ENCODE assay signal across 23 cellular contexts in the genomic region with DNA sequence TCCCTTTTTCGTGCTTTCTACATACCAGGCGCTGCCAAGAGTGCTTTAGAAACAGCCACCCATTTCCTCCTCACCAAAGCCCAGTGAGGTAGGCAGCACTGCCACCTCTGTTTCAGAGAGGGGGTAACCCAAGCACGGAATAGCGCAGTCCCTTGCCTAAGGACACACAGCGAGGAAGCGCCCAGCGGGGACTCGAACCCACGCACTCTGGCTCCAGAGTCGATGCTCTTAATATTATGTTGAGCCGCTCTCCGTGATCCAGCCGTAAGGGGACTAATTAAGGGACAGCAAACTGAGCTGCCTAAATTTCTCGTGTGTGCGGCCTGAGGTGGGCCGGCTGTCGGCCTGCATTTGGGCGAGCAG. TPM values are rescaled to one million over a fixed set of nuclear protein-coding genes. Genes with fewer than 3 reads are reported as not detected.
A peak's percentile ranks its signal among the peaks of the same experiment; 100 is the strongest.
DNase-seq lines count a peak whose midpoint lies in the region; ATAC-seq and TF ChIP-seq lines count a peak whose summit lies in the region.
"Had no signal": no experiment of that assay in that cellular context is flagged by ENCODE, and none has a peak within 500 bp of the region (broad histone marks: within the 10 kb centered on the region; RNA-seq: fewer than 3 reads in every experiment).

No MANE protein-coding gene starts in this region.

- intact Hi-C loops in heart right ventricle (cut with DNase I) (loop anchor here in 3 of 10 donors (5.0 to 10.0 kb wide), 2 partner anchors 68 to 70 kb away; no protein-coding TSS in a partner anchor), Right ventricle myocardium superior (cut with DNase I) (no loop called here), natural killer cell (cut with micrococcal nuclease) (no loop called here)

- H3K9me3 ChIP-seq in heart right ventricle (no peaks in the 10 kb centered on the region), esophagus (ENCODE audit: control insufficient read depth in 2 of 2, insufficient read depth in 1 of 2, low read depth in 1 of 2, low read length in 1 of 2) (no peaks in the 10 kb centered on the region), muscle layer of duodenum (ENCODE audit: control insufficient read depth in 1 of 2, low read length in 2 of 2) (no peaks in the 10 kb centered on the region)
- H3K9me3 ChIP-seq: BLaER1 treated with 17β-estradiol and CSF1 and Interleukin-3, amounts not matched to agents 10 nM and 100 nM; ovary had no signal

- H3K27me3 Mint-ChIP-seq in natural killer cell (ENCODE audit: low read depth in 2 of 2): peaks cover 7 to 9% of the 10 kb centered on the region in 2 donors

- DNase-seq in heart right ventricle (no peak), Right ventricle myocardium superior (no peak), natural killer cell (no peak)
- DNase-seq in stimulated activated CD4-positive, alpha-beta T cell treated with anti-CD3 and anti-CD28 coated beads, Interleukin-2, amount 100 ng/mL, for 24 hours: no peak
- DNase-seq: activated CD4-positive, alpha-beta T cell treated with anti-CD3 and anti-CD28 coated beads for 4 hours; brain microvascular endothelial cell; cortex of kidney; naive B cell; NCI-H187; NCI-H2227 treated with DMSO at 0.1 percent for 48 hours; stimulated activated naive CD4-positive, alpha-beta T cell had no signal

- peaks cover 0 to 6% (median 0%) of the 10 kb centered on the region in 7 donors for H3K27me3 ChIP-seq in heart right ventricle
- no peaks in the 10 kb centered on the region for H3K27me3 ChIP-seq in esophagus (ENCODE audit: control insufficient read depth in 1 of 2, insufficient read depth in 2 of 2, low read length in 2 of 2)
- no peaks in the 10 kb centered on the region for H3K27me3 ChIP-seq in muscle layer of duodenum (ENCODE audit: low read depth, low read length)
- H3K27me3 ChIP-seq: BLaER1 treated with 17β-estradiol and CSF1 and Interleukin-3, amounts not matched to agents 10 nM and 100 nM; brain microvascular endothelial cell; ovary had no signal

- TF ChIP-seq CTCF in heart right ventricle (IDR thresholded peaks at IDR 0.05) (no peak), natural killer cell (IDR thresholded peaks at IDR 0.05) (no peak)

- no peaks in the 10 kb centered on the region for H3K9me3 Mint-ChIP-seq in natural killer cell
- H3K9me3 Mint-ChIP-seq: activated T-helper 2 cell treated with anti-CD3 and anti-CD28 coated beads, Interferon-gamma antibody, Interleukin-2, Interleukin-4, amounts not matched to agents 10 μg/mL and 5 μg/mL and 100 μg/mL, durations not matched to agents 14 hours and 24 hours and 36 hours had no signal

- whole genome bisulfite sequencing in heart right ventricle, 2 donors: 82 to 88% methylated on average over 18 of the region's 18 CpGs
- WGBS in esophagus, 2 donors: 81 to 87% methylated on average over 18 of the region's 18 CpGs
- 72% methylated on average over 18 of the region's 18 CpGs for WGBS in urinary bladder

- H3K27ac ChIP-seq in heart right ventricle (peak overlapping the region in 7 of 10 donors; percentile 10 to 59 (median 40)), esophagus (ENCODE audit: low read depth in 2 of 2, low read length in 1 of 2) (peak overlapping the region; percentile 35 to 47), muscle layer of duodenum (ENCODE audit: low read length) (no peak overlapping the region), urinary bladder (ENCODE audit: low read depth) (no peak overlapping the region)
- H3K27ac ChIP-seq: brain microvascular endothelial cell, epithelial cell of prostate, GM23248 had no signal

- H3K4me1 ChIP-seq in heart right ventricle (peaks cover 0 to 21% (median 6%) of the 10 kb centered on the region in 9 donors), esophagus (ENCODE audit: control insufficient read depth in 2 of 2, insufficient read depth in 2 of 2, low read length in 1 of 2) (peaks cover 0 to 2% of the 10 kb centered on the region in 2 donors), muscle layer of duodenum (ENCODE audit: control insufficient read depth in 1 of 2, insufficient read depth in 2 of 2, low read length in 2 of 2) (peaks cover 3 to 6% of the 10 kb centered on the region in 2 donors), urinary bladder (ENCODE audit: insufficient read depth) (no peaks in the 10 kb centered on the region)

- H3K4me3 Mint-ChIP-seq in natural killer cell: no peak overlapping the region
- H3K4me3 Mint-ChIP-seq: naive B cell had no signal

- H3K36me3 Mint-ChIP-seq in natural killer cell: no peaks in the 10 kb centered on the region
- H3K36me3 Mint-ChIP-seq: naive B cell had no signal

- no peaks in the 10 kb centered on the region for H3K4me1 Mint-ChIP-seq in natural killer cell
- H3K4me1 Mint-ChIP-seq: naive B cell had no signal

- H3K27ac Mint-ChIP-seq in natural killer cell: no peak overlapping the region
- H3K27ac Mint-ChIP-seq: activated T-helper 2 cell treated with anti-CD3 and anti-CD28 coated beads, Interferon-gamma antibody, Interleukin-2, Interleukin-4, amounts not matched to agents 10 μg/mL and 5 μg/mL and 100 μg/mL, durations not matched to agents 14 hours and 24 hours and 36 hours; naive B cell had no signal

- peak overlapping the region in 9 of 10 donors; percentile 2 to 47 (median 24) for H3K4me3 ChIP-seq in heart right ventricle
- H3K4me3 ChIP-seq in esophagus (ENCODE audit: low read depth in 1 of 2, low read length in 2 of 2): peak overlapping the region in 1 of 2 donors; percentile 12
- H3K4me3 ChIP-seq in muscle layer of duodenum (ENCODE audit: low read depth in 1 of 2, low read length in 2 of 2): peak overlapping the region; percentile 33 to 41
- H3K4me3 ChIP-seq in urinary bladder (ENCODE audit: low read depth, low read length): peak overlapping the region; percentile 1
- H3K4me3 ChIP-seq: BLaER1 treated with 17β-estradiol and CSF1 and Interleukin-3, amounts not matched to agents 10 nM and 100 nM; GM23248; ovary had no signal

- ATAC-seq in heart right ventricle (peak in 2 of 8 donors; percentile 9 to 20), Right ventricle myocardium superior (ENCODE audit: poor library complexity) (no peak), HG02852 (IDR thresholded peaks at IDR 0.05; ENCODE audit: unreplicated experiment) (no peak), natural killer cell (no peak)

- H3K36me3 ChIP-seq in heart right ventricle (no peaks in the 10 kb centered on the region), esophagus (ENCODE audit: control insufficient read depth in 2 of 2, insufficient read depth in 2 of 2, low read length in 1 of 2) (no peaks in the 10 kb centered on the region), muscle layer of duodenum (ENCODE audit: control insufficient read depth in 1 of 2, insufficient read depth in 2 of 2, low read length in 2 of 2) (no peaks in the 10 kb centered on the region), urinary bladder (ENCODE audit: insufficient read depth) (no peaks in the 10 kb centered on the region)
- H3K36me3 ChIP-seq: BLaER1 treated with 17β-estradiol and CSF1 and Interleukin-3, amounts not matched to agents 10 nM and 100 nM; brain microvascular endothelial cell; ovary had no signal

RNA-seq across cellular contexts. Expression of a gene that starts 0.5 kb away (rescaled TPM):
- 10 to 100 TPM in 8 of 10 donors, 1 to 10 TPM in 2; 7.1 to 24.9 (median 21.7) TPM for total RNA-seq in heart right ventricle
- polyA plus RNA-seq in heart right ventricle: 10 to 100 TPM in 1 of 2 donors, 1 to 10 TPM in 1; 5.8 to 49.8 TPM
- total RNA-seq in Right ventricle myocardium superior: 33.2 TPM
- polyA plus RNA-seq in esophagus: 10 to 100 TPM; 11.7 to 48.1 TPM
- total RNA-seq in urinary bladder: 25.0 TPM
- 61.4 TPM for polyA plus RNA-seq in urinary bladder
- total RNA-seq in natural killer cell: 1 to 10 TPM; 1.4 to 3.4 (median 1.7) TPM
- total RNA-seq: A172; activated T-helper 2 cell treated with anti-CD3 and anti-CD28 coated beads, Interferon-gamma antibody, Interleukin-2, Interleukin-4, amounts not matched to agents 10 μg/mL and 5 μg/mL and 100 μg/mL, durations not matched to agents 14 hours and 24 hours and 36 hours; GM23248; RPMI7951 had no signal

RNA-seq across cellular contexts. Expression of a gene that starts 42.8 kb away (rescaled TPM):
- total RNA-seq in heart right ventricle: under 1 TPM in 1 of 10 donors, not detected in 9; 0.57 TPM
- under 1 TPM in 1 of 2 donors, not detected in 1; 0.06 TPM for polyA plus RNA-seq in heart right ventricle
- 0.35 TPM for total RNA-seq in Right ventricle myocardium superior
- polyA plus RNA-seq in esophagus: under 1 TPM in 1 of 2 donors, not detected in 1; 0.04 TPM
- total RNA-seq in urinary bladder: not detected
- polyA plus RNA-seq in urinary bladder: not detected
- total RNA-seq in natural killer cell: not detected
- total RNA-seq: A172; activated T-helper 2 cell treated with anti-CD3 and anti-CD28 coated beads, Interferon-gamma antibody, Interleukin-2, Interleukin-4, amounts not matched to agents 10 μg/mL and 5 μg/mL and 100 μg/mL, durations not matched to agents 14 hours and 24 hours and 36 hours; GM23248; M059J; ovary; RPMI7951 had no signal
- polyA plus RNA-seq: GM23248, ovary had no signal

Comparison
In these comparisons a context has a peak if more than half of its experiments do, and no peak if none do; other contexts are left out.
1. H3K27ac ChIP-seq: peak in heart right ventricle (7 of 10) and esophagus (2 of 2); none in muscle layer of duodenum (single experiment) and urinary bladder (single experiment).